ENCODE assay signal across 17 cellular contexts in the genomic region with DNA sequence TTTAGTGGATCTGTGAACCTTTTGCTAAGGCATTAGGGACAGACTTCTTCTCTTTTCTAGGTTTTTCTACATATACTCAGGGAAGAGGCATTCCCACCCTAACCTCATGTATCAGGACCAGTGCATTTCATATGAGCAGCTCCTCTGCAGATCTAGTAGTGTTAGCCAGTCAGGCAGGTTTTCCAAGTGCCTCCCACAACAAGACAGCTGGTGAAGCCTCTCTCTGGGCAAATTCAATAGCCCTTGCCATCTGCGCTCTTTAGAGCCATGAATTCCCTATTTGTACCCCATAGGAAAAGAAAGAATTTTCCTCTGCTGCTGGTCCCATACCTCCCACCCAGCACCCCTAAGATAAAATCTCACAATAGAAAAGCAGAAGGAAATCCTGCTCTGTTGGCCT.
"Had no signal": no experiment of that assay in that cellular context is flagged by ENCODE, and none has a peak within 500 bp of the region (broad histone marks: within the 10 kb centered on the region; RNA-seq: fewer than 3 reads in every experiment).

No MANE protein-coding gene starts in this region.

- H3K27ac ChIP-seq: body of pancreas, epithelial cell of prostate, heart left ventricle, lower lobe of right lung, ovary, sigmoid colon, spleen, suprapubic skin had no signal

- H3K4me1 ChIP-seq: body of pancreas, heart left ventricle, lower lobe of right lung, sigmoid colon, spleen, suprapubic skin had no signal

- ATAC-seq: activated CD4-positive, CD25-positive, alpha-beta regulatory T cell treated with anti-CD3 and anti-CD28 coated beads, Interleukin-2, amount 50 U/mL, for 24 hours; body of pancreas; effector memory CD8-positive, alpha-beta T cell; heart left ventricle; lower lobe of right lung had no signal

- DNase-seq: activated CD4-positive, alpha-beta T cell treated with anti-CD3 and anti-CD28 coated beads, Interleukin-2, amount 50 U/mL, for 1 hour; activated naive CD8-positive, alpha-beta T cell treated with anti-CD3 and anti-CD28 coated beads for 36 hours; body of pancreas; effector memory CD8-positive, alpha-beta T cell; foreskin melanocyte; heart left ventricle; immature natural killer cell; lower lobe of right lung; midbrain; naive B cell; ovary; sigmoid colon; spleen; trophoblast cell had no signal

- H3K9me3 ChIP-seq: body of pancreas, heart left ventricle, lower lobe of right lung, ovary, sigmoid colon, spleen, suprapubic skin had no signal

- H3K27me3 ChIP-seq: body of pancreas, heart left ventricle, ovary, sigmoid colon, spleen, suprapubic skin had no signal

- H3K4me3 ChIP-seq: body of pancreas, heart left ventricle, lower lobe of right lung, ovary, sigmoid colon, spleen, suprapubic skin had no signal

- H3K36me3 ChIP-seq: heart left ventricle, lower lobe of right lung, ovary, sigmoid colon, spleen, suprapubic skin had no signal
